In the genomic region with DNA sequence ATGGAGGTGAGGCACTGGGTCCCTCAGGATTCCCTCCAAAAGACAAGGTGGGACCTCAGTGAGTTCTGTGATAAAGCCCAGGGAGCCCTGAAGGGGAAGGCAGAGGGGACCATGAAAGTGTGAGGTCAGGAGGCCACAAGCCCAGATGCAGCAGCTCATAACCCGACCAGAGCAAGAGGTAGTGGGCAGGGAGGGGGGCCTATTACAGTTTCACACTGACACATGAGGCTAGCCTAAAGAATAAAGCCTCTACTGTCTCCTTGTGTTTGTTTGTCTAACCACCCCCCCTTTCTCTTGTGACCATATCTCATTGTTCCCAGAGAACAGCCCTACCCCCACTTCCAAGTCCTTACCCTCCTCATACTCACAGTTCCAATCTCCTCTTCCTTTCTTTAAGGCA, we compare ENCODE assay signal across 29 cellular contexts. TPM values are rescaled to one million over a fixed set of nuclear protein-coding genes. Genes with fewer than 3 reads are reported as not detected.
DNase-seq lines count a peak whose midpoint lies in the region; ATAC-seq, FAIRE-seq and TF ChIP-seq lines count a peak whose summit lies in the region.
"Had no signal": no experiment of that assay in that cellular context is flagged by ENCODE, and none has a peak within 500 bp of the region (broad histone marks: within the 10 kb centered on the region; RNA-seq: fewer than 3 reads in every experiment).

No MANE protein-coding gene starts in this region.

- no peak overlapping the region for H3K4ac ChIP-seq in trophoblast cell (ENCODE audit: low read depth, low read length)

- H3K4me1 ChIP-seq in heart left ventricle = peaks cover 0 to 74% (median 16%) of the 10 kb centered on the region in 12 donors
- H3K4me1 ChIP-seq in trophoblast cell (ENCODE audit: control insufficient read depth in 1 of 2, insufficient read depth in 2 of 2, low read length in 2 of 2) = no peaks in the 10 kb centered on the region

- DNase-seq in left ventricle myocardium superior (no peak), heart left ventricle (no peak), foreskin melanocyte (peak; percentile 33), trophoblast cell (no peak), SIG-M5 (lab: John Stamatoyannopoulos, UW) (no peak), frontal cortex (ENCODE audit: low spot score in 2 of 2) (no peak)
- DNase-seq in activated CD4-positive, alpha-beta memory T cell treated with anti-CD3 and anti-CD28 coated beads for 36 hours = no peak
- DNase-seq: 8988T; activated CD4-positive, alpha-beta T cell treated with anti-CD3 and anti-CD28 coated beads, Interleukin-2, amount 50 U/mL, for 48 hours; activated CD8-positive, alpha-beta memory T cell treated with anti-CD3 and anti-CD28 coated beads, Interleukin-2, amount 50 U/mL, for 4 hours; CD4-positive, alpha-beta T cell; glutamatergic neuron; KBM-7; naive thymus-derived CD4-positive, alpha-beta T cell; NCI-H1417; NCI-H2029 treated with DMSO at 0.1 percent for 48 hours; NCI-H2227 treated with DMSO at 0.1 percent for 48 hours; stimulated activated CD4-positive, alpha-beta T cell treated with anti-CD3 and anti-CD28 coated beads, Interleukin-2, amount 100 ng/mL, for 24 hours had no signal

- no peak overlapping the region for H3K4me3 ChIP-seq in heart left ventricle
- H3K4me3 ChIP-seq in trophoblast cell (ENCODE audit: low read depth, low read length) = no peak overlapping the region
- H3K4me3 ChIP-seq: SJSA1 had no signal

- WGBS in heart left ventricle, 4 donors = 0 to 29% (median 27%) methylated on average over 1 of the region's 1 CpG
- no CpG with 5 or more reads among the region's 1 CpG for WGBS in trophoblast cell (ENCODE audit: extremely low coverage, insufficient coverage, insufficient read length)

- intact Hi-C loops in left ventricle myocardium superior (cut with micrococcal nuclease) (loop anchor here (10.0 kb wide), 2 partner anchors 65 to 95 kb away; no protein-coding TSS in a partner anchor), heart left ventricle (cut with DNase I) (loop anchor here in 1 of 10 donors (10.0 kb wide), 1 partner anchor 65 kb away; no protein-coding TSS in a partner anchor)
- intact Hi-C loops in activated CD4-positive, alpha-beta memory T cell treated with anti-CD3 and anti-CD28 coated beads for 36 hours (cut with micrococcal nuclease) = no loop called here

- TF ChIP-seq CTCF in heart left ventricle (IDR thresholded peaks at IDR 0.05) = no peak

- no peak overlapping the region for H2AFZ ChIP-seq in trophoblast cell (ENCODE audit: insufficient read depth, low read length, poor library complexity)

- H3K14ac ChIP-seq in trophoblast cell (ENCODE audit: low read length) = no peak overlapping the region

- TF ChIP-seq POLR2A in heart left ventricle (IDR thresholded peaks at IDR 0.05) = no peak

- H4K91ac ChIP-seq in trophoblast cell (ENCODE audit: low read depth, low read length) = peak overlapping the region; percentile 11

- no peak overlapping the region for H2AK5ac ChIP-seq in trophoblast cell (ENCODE audit: low read length)

- POLR2A ChIA-PET in activated CD4-positive, alpha-beta memory T cell treated with anti-CD3 and anti-CD28 coated beads for 36 hours (lab: Charles Lee) = no interaction called here

- H3K36me3 ChIP-seq in heart left ventricle (no peaks in the 10 kb centered on the region), trophoblast cell (ENCODE audit: control insufficient read depth in 1 of 2, insufficient read depth in 2 of 2, low read length in 2 of 2) (no peaks in the 10 kb centered on the region)
- H3K36me3 ChIP-seq: SJSA1 had no signal

- no peak for FAIRE-seq in frontal cortex (lab: Jason Lieb, UNC)
- FAIRE-seq: astrocyte, D721Med, GM12892, TTC549 had no signal

- H3K4me1 Mint-ChIP-seq in activated CD4-positive, alpha-beta memory T cell treated with anti-CD3 and anti-CD28 coated beads for 36 hours (ENCODE audit: low read depth) = no peaks in the 10 kb centered on the region
- H3K4me1 Mint-ChIP-seq: activated naive CD4-positive, alpha-beta T cell treated with anti-CD3 and anti-CD28 coated beads, Interleukin-2, amount 50 U/mL, for 24 hours; central memory CD8-positive, alpha-beta T cell; naive thymus-derived CD4-positive, alpha-beta T cell had no signal

- H3K9me3 ChIP-seq in heart left ventricle (no peaks in the 10 kb centered on the region), trophoblast cell (ENCODE audit: insufficient read depth, low read depth, low read length) (no peaks in the 10 kb centered on the region)
- H3K9me3 ChIP-seq: SJSA1 had no signal

- no peak overlapping the region for H3K23ac ChIP-seq in trophoblast cell (ENCODE audit: low read length)

- peaks cover 0 to 7% (median 0%) of the 10 kb centered on the region in 9 donors for H3K27me3 ChIP-seq in heart left ventricle
- no peaks in the 10 kb centered on the region for H3K27me3 ChIP-seq in trophoblast cell (ENCODE audit: insufficient read depth, low read length)

- CTCF ChIA-PET in activated CD4-positive, alpha-beta memory T cell treated with anti-CD3 and anti-CD28 coated beads for 36 hours (lab: Charles Lee) = no interaction called here

- no peak overlapping the region for H3K4me2 ChIP-seq in trophoblast cell (ENCODE audit: low read length)

- no peak overlapping the region for H3K27ac Mint-ChIP-seq in activated CD4-positive, alpha-beta memory T cell treated with anti-CD3 and anti-CD28 coated beads for 36 hours
- H3K27ac Mint-ChIP-seq: activated naive CD4-positive, alpha-beta T cell treated with anti-CD3 and anti-CD28 coated beads, Interleukin-2, amount 50 U/mL, for 24 hours; CD4-positive, alpha-beta T cell; naive thymus-derived CD4-positive, alpha-beta T cell had no signal

- H3K79me1 ChIP-seq in trophoblast cell (ENCODE audit: low read length) = peaks cover 3% of the 10 kb centered on the region

- no peaks in the 10 kb centered on the region for H3K79me2 ChIP-seq in trophoblast cell (ENCODE audit: control insufficient read depth, insufficient read depth, low read length, poor library complexity)

- no peak overlapping the region for H4K12ac ChIP-seq in trophoblast cell (ENCODE audit: low read depth, low read length)

- H4K8ac ChIP-seq in trophoblast cell (ENCODE audit: low read depth, low read length) = peak overlapping the region; percentile 14

- peak overlapping the region; percentile 34 for H2BK120ac ChIP-seq in trophoblast cell (ENCODE audit: insufficient read depth, low read length, poor library complexity)

- H3K4me3 Mint-ChIP-seq in activated CD4-positive, alpha-beta memory T cell treated with anti-CD3 and anti-CD28 coated beads for 36 hours = no peak overlapping the region
- H3K4me3 Mint-ChIP-seq: activated naive CD4-positive, alpha-beta T cell treated with anti-CD3 and anti-CD28 coated beads, Interleukin-2, amount 50 U/mL, for 24 hours; CD4-positive, alpha-beta T cell; central memory CD8-positive, alpha-beta T cell; naive thymus-derived CD4-positive, alpha-beta T cell had no signal

- ATAC-seq in left ventricle myocardium superior = peak; percentile 5
- ATAC-seq in heart left ventricle = no peak
- ATAC-seq in HG03432 (IDR thresholded peaks at IDR 0.05; ENCODE audit: unreplicated experiment) = no peak
- ATAC-seq: activated CD4-positive, CD25-positive, alpha-beta regulatory T cell treated with anti-CD3 and anti-CD28 coated beads, Interleukin-2, amount 50 U/mL, for 24 hours; naive thymus-derived CD4-positive, alpha-beta T cell had no signal

- no peaks in the 10 kb centered on the region for H3K9me3 Mint-ChIP-seq in activated CD4-positive, alpha-beta memory T cell treated with anti-CD3 and anti-CD28 coated beads for 36 hours
- H3K9me3 Mint-ChIP-seq: activated naive CD4-positive, alpha-beta T cell treated with anti-CD3 and anti-CD28 coated beads, Interleukin-2, amount 50 U/mL, for 24 hours; CD4-positive, alpha-beta T cell; central memory CD8-positive, alpha-beta T cell; naive thymus-derived CD4-positive, alpha-beta T cell had no signal

- no peak overlapping the region for H3K18ac ChIP-seq in trophoblast cell (ENCODE audit: low read length)

- H3K27me3 Mint-ChIP-seq in activated CD4-positive, alpha-beta memory T cell treated with anti-CD3 and anti-CD28 coated beads for 36 hours = peaks cover 28% of the 10 kb centered on the region

- H3K27ac ChIP-seq in heart left ventricle (peak overlapping the region in 4 of 12 donors; percentile 19 to 97 (median 35)), trophoblast cell (ENCODE audit: low read depth, low read length) (no peak overlapping the region)
- H3K27ac ChIP-seq: SJSA1 had no signal

- no peak overlapping the region for H2BK12ac ChIP-seq in trophoblast cell (ENCODE audit: low read length)

- H2BK5ac ChIP-seq in trophoblast cell (ENCODE audit: low read depth, low read length, poor library complexity) = no peak overlapping the region

- no peak overlapping the region for H3K9ac ChIP-seq in trophoblast cell (ENCODE audit: low read length)

- H3K36me3 Mint-ChIP-seq in activated CD4-positive, alpha-beta memory T cell treated with anti-CD3 and anti-CD28 coated beads for 36 hours = no peaks in the 10 kb centered on the region
- H3K36me3 Mint-ChIP-seq: activated naive CD4-positive, alpha-beta T cell treated with anti-CD3 and anti-CD28 coated beads, Interleukin-2, amount 50 U/mL, for 24 hours; naive thymus-derived CD4-positive, alpha-beta T cell had no signal

RNA-seq across cellular contexts. Expression of gene ADCY5, which starts 8.7 kb away (rescaled TPM):
- total RNA-seq in left ventricle myocardium superior (273 TPM), heart left ventricle (100 to 1,000 TPM; 106 to 276 (median 170) TPM), frontal cortex (29.8 TPM)
- polyA plus RNA-seq in heart left ventricle = 10 to 100 TPM; 78.5 to 84.1 TPM
- 8.2 and 9.9 TPM in 2 replicates for polyA plus RNA-seq in trophoblast cell (2013)
- not detected for total RNA-seq in activated CD4-positive, alpha-beta memory T cell treated with anti-CD3 and anti-CD28 coated beads for 36 hours
- total RNA-seq: CD4-positive, alpha-beta T cell; MCF 10A; naive thymus-derived CD4-positive, alpha-beta T cell; T-helper 1 cell treated with Interleukin-12 subunit alpha and Interleukin-12 subunit beta and Interleukin-4 antibody, amounts not matched to agents 30 ng/mL and 1 ng/mL, for 36 hours had no signal

Comparison
In these comparisons a context has a peak if more than half of its experiments do, and no peak if none do; other contexts are left out.
1. RNA of gene ADCY5, which starts 8.7 kb away (total RNA-seq): 273 TPM in left ventricle myocardium superior (single experiment), 106 to 276 TPM in heart left ventricle and 29.8 TPM in frontal cortex (single experiment); not detected in activated CD4-positive, alpha-beta memory T cell treated with anti-CD3 and anti-CD28 coated beads for 36 hours; every median in the first group is over 10 times any median in the second.